ENCODE assay signal across 28 cellular contexts in the genomic region with DNA sequence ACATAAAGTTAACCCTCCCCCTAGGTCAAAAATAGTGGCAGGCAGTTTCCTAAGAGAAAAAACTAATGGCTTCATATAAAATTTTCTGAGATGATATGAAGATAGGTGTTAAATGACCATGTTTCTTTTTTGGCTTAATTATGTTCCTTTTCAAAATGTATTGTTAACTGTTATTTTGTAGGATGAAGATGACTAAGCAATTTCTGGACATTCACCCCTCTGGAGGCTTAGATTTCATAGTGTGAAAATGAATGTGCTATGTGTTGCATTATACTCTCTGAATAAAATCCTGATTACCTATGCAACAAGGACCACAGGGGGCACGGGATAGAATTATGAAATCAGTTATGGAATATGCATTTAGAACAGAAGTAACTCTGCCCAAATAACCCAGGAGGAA.
"Had no signal": no experiment of that assay in that cellular context is flagged by ENCODE, and none has a peak within 500 bp of the region (broad histone marks: within the 10 kb centered on the region; RNA-seq: fewer than 3 reads in every experiment).

No MANE protein-coding gene starts in this region.

- H3K9me3 ChIP-seq: neutrophil, psoas muscle, spleen, stomach, thoracic aorta, thyroid gland, upper lobe of left lung, vagina had no signal

- DNase-seq: naive thymus-derived CD8-positive, alpha-beta T cell; nephron progenitor cell; nucleus accumbens; pancreas; posterior cingulate gyrus; psoas muscle; right cardiac atrium; spleen; stimulated activated CD4-positive, alpha-beta T cell treated with anti-CD3 and anti-CD28 coated beads, Interleukin-12 subunit alpha, Interleukin-12 subunit beta, amount 100 ng/mL, for 4 hours; stimulated activated CD4-positive, alpha-beta T cell treated with anti-CD3 and anti-CD28 coated beads, Interleukin-2, amount 100 ng/mL, for 24 hours; stimulated activated CD4-positive, alpha-beta T cell treated with anti-CD3 and anti-CD28 coated beads, Interleukin-2, amount 100 ng/mL, for 48 hours; stimulated activated CD4-positive, alpha-beta T cell treated with anti-CD3 and anti-CD28 coated beads, Interleukin-4, amount 100 ng/mL, for 24 hours; stimulated activated naive B cell treated with anti-CD40 and anti-IgM and Interleukin-4, amounts not matched to agents 10 μg/mL and 1 μg/mL and 100 μg/mL, for 72 hours; stimulated activated naive CD4-positive, alpha-beta T cell treated with Interleukin-2 at 50 U/mL for 16 hours; stomach; thyroid gland; trophoblast cell; upper lobe of left lung had no signal

- H3K4me2 ChIP-seq: smooth muscle cell had no signal

- H3K27ac ChIP-seq: neutrophil, pancreas, psoas muscle, skin epidermis, spleen, stomach, thoracic aorta, thyroid gland, tibial nerve, upper lobe of left lung, vagina had no signal

- H3K36me3 ChIP-seq: neutrophil, pancreas, spleen, stomach, thoracic aorta, thyroid gland, tibial nerve, upper lobe of left lung, vagina had no signal

- ATAC-seq: naive thymus-derived CD8-positive, alpha-beta T cell; natural killer cell treated with Interleukin-12 subunit alpha and Interleukin-12 subunit beta and Interleukin-15 and Interleukin-18, amount 100 ng/mL, for 72 hours; pancreas; psoas muscle; right cardiac atrium; sciatic nerve; stimulated activated effector memory CD8-positive, alpha-beta T cell treated with anti-CD3 and anti-CD28 coated beads, Interleukin-12 subunit alpha, Interleukin-12 subunit beta, amount 100 ng/mL, for 72 hours; stimulated activated naive B cell treated with anti-CD40 and anti-IgM and Interleukin-4, amounts not matched to agents 10 μg/mL and 1 μg/mL and 100 μg/mL, for 72 hours had no signal

- H3K4me3 ChIP-seq: pancreas, psoas muscle, skin epidermis, smooth muscle cell, spleen, stomach, thoracic aorta, thyroid gland, tibial nerve, upper lobe of left lung, vagina had no signal

- FAIRE-seq: pancreas, urothelium cell line had no signal

- H3K4me1 ChIP-seq: pancreas, spleen, stomach, thyroid gland, upper lobe of left lung, vagina had no signal

- H3K27me3 ChIP-seq: neutrophil, pancreas, spleen, stomach, thyroid gland, tibial nerve, upper lobe of left lung, vagina had no signal
